Comparison of ENCODE assay signal across 1 cellular context in genomic region chr1:209931141-209931540, GRCh38.
A peak's percentile ranks its signal among the peaks of the same experiment; 100 is the strongest.
TF ChIP-seq lines count a peak whose summit lies in the region.

No MANE protein-coding gene starts in this region.

TF ChIP-seq in K562, 482 proteins besides CTCF, POLR2A, EP300 and RAD21 (continued from another document):
- TF ChIP-seq ZFP91 (CRISPR knock-in tag; IDR thresholded peaks at IDR 0.05) (no peak), VEZF1 (CRISPR knock-in tag; IDR thresholded peaks at IDR 0.05) (peak; percentile 62), E2F4 (CRISPR knock-in tag; IDR thresholded peaks at IDR 0.05; ENCODE audit: low read depth) (no peak), BDP1 (IDR thresholded peaks at IDR 0.05; ENCODE audit: insufficient read depth, insufficient read length) (no peak), DPF2 (IDR thresholded peaks at IDR 0.05) (peak; percentile 62; the same call in 1 of the 2 replicates), KAT7 (CRISPR knock-in tag; IDR thresholded peaks at IDR 0.05; ENCODE audit: borderline replicate concordance) (no peak), SMARCE1 (IDR thresholded peaks at IDR 0.05) (no peak), ZNF133 (CRISPR knock-in tag; IDR thresholded peaks at IDR 0.05) (no peak), NFIC (IDR thresholded peaks at IDR 0.05) (peak; percentile 40; the same call in 1 of the 2 replicates), WHSC1 (IDR thresholded peaks at IDR 0.05; ENCODE audit: low read length) (no peak), ZBTB8A (IDR thresholded peaks at IDR 0.05; ENCODE audit: partially characterized antibody) (no peak), SIRT6 (IDR thresholded peaks at IDR 0.05; ENCODE audit: low read depth, low read length) (no peak), ARID4B (CRISPR knock-in tag; IDR thresholded peaks at IDR 0.05) (no peak), ELF4 (CRISPR knock-in tag; IDR thresholded peaks at IDR 0.05) (no peak), TBP (optimal IDR thresholded peaks at IDR 0.05; ENCODE audit: low read depth, low read length) (no peak), ZNF764 (CRISPR knock-in tag; IDR thresholded peaks at IDR 0.05; ENCODE audit: low read depth) (no peak), ARID1B (IDR thresholded peaks at IDR 0.05) (peak; percentile 83), PHF20 (IDR thresholded peaks at IDR 0.05; ENCODE audit: partially characterized antibody) (no peak), C11orf30 (IDR thresholded peaks at IDR 0.05; ENCODE audit: low read depth) (no peak), ZSCAN32 (CRISPR knock-in tag; IDR thresholded peaks at IDR 0.05) (no peak), GATA2 (CRISPR knock-in tag; IDR thresholded peaks at IDR 0.05) (no peak), NEUROD1 (IDR thresholded peaks at IDR 0.05; ENCODE audit: borderline replicate concordance, low read depth, low read length, partially characterized antibody) (no peak), SRF (CRISPR knock-in tag; IDR thresholded peaks at IDR 0.05) (no peak), CREB5 (CRISPR knock-in tag; IDR thresholded peaks at IDR 0.05) (no peak), PRPF4 (IDR thresholded peaks at IDR 0.05; ENCODE audit: insufficient read depth, low read depth, low read length, poor library complexity, severe bottlenecking) (no peak), EHMT2 (IDR thresholded peaks at IDR 0.05) (no peak), ZNF146 (CRISPR knock-in tag; IDR thresholded peaks at IDR 0.05; ENCODE audit: unreplicated experiment) (no peak), ZNF282 (CRISPR knock-in tag; IDR thresholded peaks at IDR 0.05) (no peak), RBM25 (IDR thresholded peaks at IDR 0.05; ENCODE audit: low read depth, low read length, severe bottlenecking) (no peak), CBFA2T2 (conservative IDR thresholded peaks at IDR 0.05) (peak; percentile 72), CBX8 (IDR thresholded peaks at IDR 0.05; ENCODE audit: borderline replicate concordance, extremely low read depth, low read depth, low read length, poor library complexity, severe bottlenecking) (no peak), ZNF232 (CRISPR knock-in tag; IDR thresholded peaks at IDR 0.05) (no peak), E4F1 (CRISPR knock-in tag; IDR thresholded peaks at IDR 0.05; ENCODE audit: borderline replicate concordance) (no peak), POLR2AphosphoS2 (IDR thresholded peaks at IDR 0.05; ENCODE audit: low read length) (no peak), MIER1 (IDR thresholded peaks at IDR 0.05; ENCODE audit: low read depth) (no peak), MEIS2 (IDR thresholded peaks at IDR 0.05; ENCODE audit: partially characterized antibody) (peak; percentile 91), BRCA1 (IDR thresholded peaks at IDR 0.05) (no peak), BRCA1 (CRISPR knock-in tag; IDR thresholded peaks at IDR 0.05) (no peak), ZNF143 (CRISPR knock-in tag; IDR thresholded peaks at IDR 0.05) (no peak), ZNF584 (CRISPR knock-in tag; IDR thresholded peaks at IDR 0.05; ENCODE audit: low read depth) (no peak), NKRF (IDR thresholded peaks at IDR 0.05; ENCODE audit: borderline replicate concordance) (no peak), ZNF444 (CRISPR knock-in tag; IDR thresholded peaks at IDR 0.05) (no peak), RBM14 (IDR thresholded peaks at IDR 0.05; ENCODE audit: borderline replicate concordance, insufficient read depth, low read depth, low read length) (no peak), ETS1 (conservative IDR thresholded peaks at IDR 0.05; ENCODE audit: control insufficient read depth, low read depth, low read length) (no peak), BHLHE40 (IDR thresholded peaks at IDR 0.05; ENCODE audit: low read length) (no peak), NR2C2 (CRISPR knock-in tag; IDR thresholded peaks at IDR 0.05) (no peak), NR2C2 (tag; IDR thresholded peaks at IDR 0.05) (no peak), TCF3 (CRISPR knock-in tag; IDR thresholded peaks at IDR 0.05) (0 out of 2 replicates have a peak, but pooled peaks have one; percentile 30), CCNT2 (IDR thresholded peaks at IDR 0.05; ENCODE audit: borderline replicate concordance, extremely low read depth, insufficient read length, low read depth, low read length) (no peak), RBM15 (IDR thresholded peaks at IDR 0.05; ENCODE audit: insufficient read depth, low read length) (no peak), SMARCC2 (IDR thresholded peaks at IDR 0.05; ENCODE audit: low read depth) (no peak), ZBTB2 (IDR thresholded peaks at IDR 0.05) (no peak), ZFPM2 (CRISPR knock-in tag; IDR thresholded peaks at IDR 0.05) (no peak)
